In the genomic region with DNA sequence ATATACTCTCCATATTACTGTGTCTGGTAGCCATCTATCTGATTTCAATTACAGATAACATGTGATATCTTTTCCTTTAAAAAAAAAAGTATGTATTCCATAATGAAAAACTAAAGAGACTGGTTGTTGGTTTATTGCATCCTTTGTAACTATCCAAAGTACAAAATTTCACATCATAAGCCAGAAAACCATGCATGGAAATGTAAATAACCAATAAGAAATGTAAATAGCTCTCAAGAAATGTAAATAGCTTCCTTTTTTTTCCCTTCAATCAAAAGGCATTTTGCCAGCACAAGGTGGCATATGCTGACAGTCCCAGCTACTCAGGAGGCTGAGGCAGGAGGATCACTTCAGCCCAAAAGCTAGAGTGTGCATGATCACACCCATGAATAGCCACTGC, we compare ENCODE assay signal across 27 cellular contexts.
"Had no signal": no experiment of that assay in that cellular context is flagged by ENCODE, and none has a peak within 500 bp of the region (broad histone marks: within the 10 kb centered on the region; RNA-seq: fewer than 3 reads in every experiment).

No MANE protein-coding gene starts in this region.

- H3K4me1 ChIP-seq: colonic mucosa, left ventricle myocardium inferior, testis had no signal

- H3K4me3 ChIP-seq: colonic mucosa, heart right ventricle, left ventricle myocardium inferior, lower lobe of right lung, smooth muscle cell, testis, tibial nerve, upper lobe of left lung had no signal

- DNase-seq: colonic mucosa; effector CD8-positive, alpha-beta T cell; endodermal cell; foreskin keratinocyte; glutamatergic neuron; heart right ventricle; hippocampal formation; left cardiac atrium; left ventricle myocardium inferior; lower lobe of right lung; naive B cell; stimulated activated CD4-positive, alpha-beta T cell treated with anti-CD3 and anti-CD28 coated beads, Interleukin-12 subunit alpha, Interleukin-12 subunit beta, amount 100 ng/mL, for 4 hours; stimulated activated CD4-positive, alpha-beta T cell treated with anti-CD3 and anti-CD28 coated beads, Interleukin-1b, Interleukin-23, amount 100 ng/mL, for 48 hours; stimulated activated CD4-positive, alpha-beta T cell treated with anti-CD3 and anti-CD28 coated beads, Interleukin-4, amount 100 ng/mL, for 24 hours; stimulated activated naive CD8-positive, alpha-beta T cell treated with anti-CD3 and anti-CD28 coated beads, Interleukin-15, Interleukin-2, amounts not matched to agents 100 U/mL and 50 U/mL, for 24 hours; substantia nigra; testis; upper lobe of left lung had no signal

- H3K27me3 ChIP-seq: colonic mucosa, foreskin keratinocyte, heart right ventricle, neutrophil, testis, tibial nerve, upper lobe of left lung had no signal

- H3K27ac ChIP-seq: colonic mucosa, epithelial cell of prostate, foreskin keratinocyte, heart right ventricle, left ventricle myocardium inferior, lower lobe of right lung, neutrophil, parathyroid adenoma, testis, tibial nerve, upper lobe of left lung had no signal

- H3K9me3 ChIP-seq: colonic mucosa, heart right ventricle, left ventricle myocardium inferior, lower lobe of right lung, neutrophil, testis, tibial nerve, upper lobe of left lung had no signal

- H3K36me3 ChIP-seq: colonic mucosa had no signal

- ATAC-seq: esophagus mucosa; foreskin keratinocyte; heart right ventricle; left cardiac atrium; lower lobe of right lung; natural killer cell treated with Interleukin-12 subunit alpha and Interleukin-12 subunit beta and Interleukin-15 and Interleukin-18, amount 100 ng/mL, for 72 hours; sciatic nerve; stimulated activated effector memory CD8-positive, alpha-beta T cell treated with anti-CD3 and anti-CD28 coated beads, Interleukin-12 subunit alpha, Interleukin-12 subunit beta, amount 100 ng/mL, for 72 hours; stimulated activated naive CD8-positive, alpha-beta T cell treated with anti-CD3 and anti-CD28 coated beads, Interleukin-15, Interleukin-2, amounts not matched to agents 100 U/mL and 50 U/mL, for 24 hours had no signal
